13 cellular contexts compared by ENCODE assay signal in genomic region chr5:94702729-94703128, GRCh38.
A peak's percentile ranks its signal among the peaks of the same experiment; 100 is the strongest.
DNase-seq lines count a peak whose midpoint lies in the region; ATAC-seq, FAIRE-seq and TF ChIP-seq lines count a peak whose summit lies in the region.
"Had no signal": no experiment of that assay in that cellular context is flagged by ENCODE, and none has a peak within 500 bp of the region (broad histone marks: within the 10 kb centered on the region; RNA-seq: fewer than 3 reads in every experiment).

No MANE protein-coding gene starts in this region.

- 96 to 99% (median 97%) methylated on average over 1 of the region's 1 CpG for WGBS in ovary, 3 donors

- FAIRE-seq in GM19239 (lab: Jason Lieb, UNC): peak; percentile 89
- FAIRE-seq: endothelial cell of umbilical vein had no signal

- H3K36me3 ChIP-seq in ovary: no peaks in the 10 kb centered on the region
- 0 out of 2 replicates have a peak, but pooled peaks cover 6% of the 10 kb centered on the region for H3K36me3 ChIP-seq in SJCRH30

- H3K4me3 ChIP-seq in GM12865 (ENCODE audit: low read depth, low read length) (no peak overlapping the region), ovary (no peak overlapping the region), SJCRH30 (no peak overlapping the region)
- H3K4me3 ChIP-seq: body of pancreas, PC-9 had no signal

- H3K4me1 Mint-ChIP-seq in endothelial cell (ENCODE audit: unreplicated experiment): peaks cover 8% of the 10 kb centered on the region

- ATAC-seq in HG02798 (IDR thresholded peaks at IDR 0.05; ENCODE audit: poor library complexity, unreplicated experiment) (peak; percentile 44), HG03520 (IDR thresholded peaks at IDR 0.05; ENCODE audit: unreplicated experiment) (peak; percentile 53), HG02571 (IDR thresholded peaks at IDR 0.05; ENCODE audit: unreplicated experiment) (no peak)
- ATAC-seq: body of pancreas had no signal

- H3K4me1 ChIP-seq in ovary (ENCODE audit: insufficient read depth) (no peaks in the 10 kb centered on the region), SJCRH30 (peaks cover 29% of the 10 kb centered on the region)

- no peaks in the 10 kb centered on the region for H3K27me3 Mint-ChIP-seq in endothelial cell (ENCODE audit: unreplicated experiment)

- no peak overlapping the region for H3K27ac Mint-ChIP-seq in endothelial cell (ENCODE audit: unreplicated experiment)

- H3K9me3 ChIP-seq in ovary: no peaks in the 10 kb centered on the region
- H3K9me3 ChIP-seq in SJCRH30 (replicated peaks): no peaks in the 10 kb centered on the region
- H3K9me3 ChIP-seq: body of pancreas had no signal

- no peaks in the 10 kb centered on the region for H3K27me3 ChIP-seq in ovary
- no peaks in the 10 kb centered on the region for H3K27me3 ChIP-seq in SJCRH30
- H3K27me3 ChIP-seq: body of pancreas had no signal

- no peak overlapping the region for H3K27ac ChIP-seq in ovary
- H3K27ac ChIP-seq in SJCRH30: no peak overlapping the region
- H3K27ac ChIP-seq: body of pancreas, PC-9 had no signal

- no peaks in the 10 kb centered on the region for H3K36me3 Mint-ChIP-seq in endothelial cell (ENCODE audit: low read depth, unreplicated experiment)

- no peak for TF ChIP-seq EP300 in ovary (IDR thresholded peaks at IDR 0.05)

- H3K4me3 Mint-ChIP-seq in endothelial cell (ENCODE audit: unreplicated experiment): no peak overlapping the region

- no peaks in the 10 kb centered on the region for H3K9me3 Mint-ChIP-seq in endothelial cell (ENCODE audit: unreplicated experiment)

- TF ChIP-seq POLR2A in ovary (IDR thresholded peaks at IDR 0.05): no peak

- intact Hi-C loops in ovary (cut with DNase I): no loop called here

- peak; percentile 67 for DNase-seq in GM12865 (ENCODE audit: low read depth)
- DNase-seq in GM19239 (ENCODE audit: insufficient read length, low spot score): no peak
- DNase-seq in ovary: no peak
- no peak for DNase-seq in endothelial cell (ENCODE audit: low spot score)
- DNase-seq in SJCRH30: no peak
- DNase-seq: body of pancreas, NCI-H1092 treated with DMSO at 0.1 percent for 48 hours, PC-9, retina had no signal

- TF ChIP-seq CTCF in GM12865 (IDR thresholded peaks at IDR 0.05; ENCODE audit: insufficient read depth, low read depth, low read length, missing control alignments) (no peak), ovary (IDR thresholded peaks at IDR 0.05) (no peak), endothelial cell (IDR thresholded peaks at IDR 0.05; ENCODE audit: unreplicated experiment) (no peak)
